In genomic region chr7:112449902-112450806, GRCh38 we compare ENCODE assay signal across 1 cellular context.
TF ChIP-seq lines count a peak whose summit lies in the region.

TSS of gene IFRD1 (plus strand) at chr7:112450460. CDS start at chr7:112450689, 229 bp downstream.

TF ChIP-seq in GM12878, 131 proteins besides CTCF, POLR2A, EP300 and RAD21 (continued from another document):
- peak; percentile 70 for TF ChIP-seq ZNF687 (IDR thresholded peaks at IDR 0.05)
- TF ChIP-seq TCF12 (IDR thresholded peaks at IDR 0.05; ENCODE audit: low read depth, low read length) = peak; percentile 63; the same call in 1 of the 2 replicates
- TF ChIP-seq ZBTB33 (IDR thresholded peaks at IDR 0.05) = no peak
- 0 out of 2 replicates have a peak, but pooled peaks have one; percentile 24 for TF ChIP-seq IRF3 (IDR thresholded peaks at IDR 0.05)
- no peak; the same call in 1 of the 2 replicates for TF ChIP-seq EED (IDR thresholded peaks at IDR 0.05; ENCODE audit: low read depth)
- TF ChIP-seq ZNF384 (IDR thresholded peaks at IDR 0.05; ENCODE audit: borderline replicate concordance, low read depth, low read length) = no peak
- no peak for TF ChIP-seq USF1 (IDR thresholded peaks at IDR 0.05; ENCODE audit: borderline replicate concordance, extremely low read length, insufficient read depth, low read depth, low read length)
- no peak; the same call in 1 of the 2 replicates for TF ChIP-seq SREBF1 (IDR thresholded peaks at IDR 0.05; ENCODE audit: low read length)
- TF ChIP-seq KLF5 (IDR thresholded peaks at IDR 0.05; ENCODE audit: partially characterized antibody) = peak; percentile 83
TF ChIP-seq in GM12878: peak in this region for 55.
